Comparison of ENCODE assay signal across 13 cellular contexts in the genomic region with DNA sequence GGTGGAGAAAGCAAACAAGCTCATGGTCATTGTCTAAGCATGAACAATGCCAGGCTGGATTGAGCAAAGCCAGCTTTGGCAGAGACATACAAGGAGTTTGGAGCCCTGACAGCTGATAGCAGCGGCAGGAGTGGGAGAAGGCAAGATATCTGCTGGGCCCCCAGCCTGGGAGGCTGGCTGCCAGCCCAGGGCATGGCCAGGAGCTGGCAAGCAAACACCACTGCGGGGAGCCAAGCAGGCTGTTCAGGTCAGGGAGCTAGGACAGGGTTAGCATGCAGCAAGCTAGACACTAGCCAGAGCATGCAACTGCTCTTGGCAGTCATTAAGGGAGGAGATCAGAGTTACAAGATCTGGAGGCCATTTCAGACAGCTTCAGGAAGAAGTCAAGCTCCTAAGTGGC.
DNase-seq lines count a peak whose midpoint lies in the region; ATAC-seq and FAIRE-seq lines count a peak whose summit lies in the region.
"Had no signal": no experiment of that assay in that cellular context is flagged by ENCODE, and none has a peak within 500 bp of the region (broad histone marks: within the 10 kb centered on the region; RNA-seq: fewer than 3 reads in every experiment).

No MANE protein-coding gene starts in this region.

- peak; percentile 98 for DNase-seq in NCI-H1092 (lab: John Stamatoyannopoulos, UW)
- DNase-seq in SK-N-MC (ENCODE audit: low read depth, low spot score): no peak
- DNase-seq in kidney tubule cell (ENCODE audit: low spot score): peak; percentile 20
- DNase-seq in small intestine: peak; percentile 10
- no peak for DNase-seq in activated CD8-positive, alpha-beta memory T cell treated with anti-CD3 and anti-CD28 coated beads, Interleukin-2, amount 10 ng/mL, durations not matched to agents 7 days and 5 days
- no peak for DNase-seq in RKO (ENCODE audit: low spot score)
- DNase-seq in NCI-H510A (lab: John Stamatoyannopoulos, UW): no peak
- DNase-seq: activated CD4-positive, alpha-beta T cell treated with anti-CD3 and anti-CD28 coated beads, Interleukin-2, amount 50 U/mL, for 1 hour; IMR-90; mammary epithelial cell; NCI-H526 had no signal

- H3K9me3 ChIP-seq in SK-N-MC (ENCODE audit: low read depth, low read length): no peaks in the 10 kb centered on the region
- no peaks in the 10 kb centered on the region for H3K9me3 ChIP-seq in small intestine (ENCODE audit: control insufficient read depth, low read depth)

- H3K36me3 Mint-ChIP-seq in activated CD8-positive, alpha-beta memory T cell treated with anti-CD3 and anti-CD28 coated beads, Interleukin-2, amount 10 ng/mL, durations not matched to agents 7 days and 5 days: no peaks in the 10 kb centered on the region

- H3K27me3 Mint-ChIP-seq in activated CD8-positive, alpha-beta memory T cell treated with anti-CD3 and anti-CD28 coated beads, Interleukin-2, amount 10 ng/mL, durations not matched to agents 7 days and 5 days: no peaks in the 10 kb centered on the region
- H3K27me3 Mint-ChIP-seq: dendritic cell treated with granulocyte-macrophage colony-stimulating factor and Interleukin-4, amounts not matched to agents 40 ng/mL and 50 ng/mL, for 4 days had no signal

- no peak overlapping the region for H3K4me3 Mint-ChIP-seq in activated CD8-positive, alpha-beta memory T cell treated with anti-CD3 and anti-CD28 coated beads, Interleukin-2, amount 10 ng/mL, durations not matched to agents 7 days and 5 days
- H3K4me3 Mint-ChIP-seq: dendritic cell treated with granulocyte-macrophage colony-stimulating factor and Interleukin-4, amounts not matched to agents 40 ng/mL and 50 ng/mL, for 4 days had no signal

- H3K9ac ChIP-seq in SK-N-MC (ENCODE audit: insufficient read length): peak overlapping the region; percentile 7

- H3K27ac ChIP-seq in SK-N-MC: peak overlapping the region; percentile 83
- H3K27ac ChIP-seq in small intestine (ENCODE audit: low read depth in 1 of 2, low read length in 1 of 2): no peak overlapping the region

- CTCF ChIA-PET in activated CD8-positive, alpha-beta memory T cell treated with anti-CD3 and anti-CD28 coated beads, Interleukin-2, amount 10 ng/mL, durations not matched to agents 7 days and 5 days (lab: Charles Lee): no interaction called here

- WGBS in small intestine, 3 donors: 14 to 29% (median 20%) methylated on average over 2 of the region's 2 CpGs

- H3K9me3 Mint-ChIP-seq in activated CD8-positive, alpha-beta memory T cell treated with anti-CD3 and anti-CD28 coated beads, Interleukin-2, amount 10 ng/mL, durations not matched to agents 7 days and 5 days (ENCODE audit: low read depth): no peaks in the 10 kb centered on the region

- no peaks in the 10 kb centered on the region for H3K4me1 ChIP-seq in small intestine (ENCODE audit: control insufficient read depth in 2 of 2, insufficient read depth in 1 of 2, low read depth in 1 of 2, low read length in 1 of 2)

- H3K36me3 ChIP-seq in SK-N-MC (ENCODE audit: insufficient read depth, low read length) (0 out of 2 replicates have a peak, but pooled peaks cover 6% of the 10 kb centered on the region), small intestine (ENCODE audit: control insufficient read depth in 2 of 2, insufficient read depth in 2 of 2, low read length in 2 of 2) (no peaks in the 10 kb centered on the region)

- H3K4me3 ChIP-seq in SK-N-MC: peak overlapping the region; percentile 12; the same call in 1 of the 2 replicates
- no peak overlapping the region for H3K4me3 ChIP-seq in small intestine (ENCODE audit: low read depth in 1 of 2, low read length in 2 of 2)

- ATAC-seq in activated CD8-positive, alpha-beta memory T cell treated with anti-CD3 and anti-CD28 coated beads, Interleukin-2, amount 10 ng/mL, durations not matched to agents 7 days and 5 days: no peak
- ATAC-seq in GM21447 (IDR thresholded peaks at IDR 0.05; ENCODE audit: unreplicated experiment): no peak

- H3K27ac Mint-ChIP-seq in activated CD8-positive, alpha-beta memory T cell treated with anti-CD3 and anti-CD28 coated beads, Interleukin-2, amount 10 ng/mL, durations not matched to agents 7 days and 5 days: no peak overlapping the region
- H3K27ac Mint-ChIP-seq: dendritic cell treated with granulocyte-macrophage colony-stimulating factor and Interleukin-4, amounts not matched to agents 40 ng/mL and 50 ng/mL, for 4 days had no signal

- H3K4me1 Mint-ChIP-seq in activated CD8-positive, alpha-beta memory T cell treated with anti-CD3 and anti-CD28 coated beads, Interleukin-2, amount 10 ng/mL, durations not matched to agents 7 days and 5 days: no peaks in the 10 kb centered on the region

- no peak for FAIRE-seq in small intestine (lab: Jason Lieb, UNC)

- no peaks in the 10 kb centered on the region for H3K27me3 ChIP-seq in small intestine (ENCODE audit: control insufficient read depth in 2 of 2, insufficient read depth in 2 of 2, low read length in 2 of 2)

Comparison
In these comparisons a context has a peak if more than half of its experiments do, and no peak if none do; other contexts are left out.
1. DNase-seq: peak in NCI-H1092 (single experiment), kidney tubule cell (single experiment) and small intestine (single experiment); none in SK-N-MC (single experiment), activated CD8-positive, alpha-beta memory T cell treated with anti-CD3 and anti-CD28 coated beads, Interleukin-2, amount 10 ng/mL, durations not matched to agents 7 days and 5 days (single experiment), RKO (single experiment) and NCI-H510A (single experiment).